Comparison of ENCODE assay signal across 8 cellular contexts in the genomic region with DNA sequence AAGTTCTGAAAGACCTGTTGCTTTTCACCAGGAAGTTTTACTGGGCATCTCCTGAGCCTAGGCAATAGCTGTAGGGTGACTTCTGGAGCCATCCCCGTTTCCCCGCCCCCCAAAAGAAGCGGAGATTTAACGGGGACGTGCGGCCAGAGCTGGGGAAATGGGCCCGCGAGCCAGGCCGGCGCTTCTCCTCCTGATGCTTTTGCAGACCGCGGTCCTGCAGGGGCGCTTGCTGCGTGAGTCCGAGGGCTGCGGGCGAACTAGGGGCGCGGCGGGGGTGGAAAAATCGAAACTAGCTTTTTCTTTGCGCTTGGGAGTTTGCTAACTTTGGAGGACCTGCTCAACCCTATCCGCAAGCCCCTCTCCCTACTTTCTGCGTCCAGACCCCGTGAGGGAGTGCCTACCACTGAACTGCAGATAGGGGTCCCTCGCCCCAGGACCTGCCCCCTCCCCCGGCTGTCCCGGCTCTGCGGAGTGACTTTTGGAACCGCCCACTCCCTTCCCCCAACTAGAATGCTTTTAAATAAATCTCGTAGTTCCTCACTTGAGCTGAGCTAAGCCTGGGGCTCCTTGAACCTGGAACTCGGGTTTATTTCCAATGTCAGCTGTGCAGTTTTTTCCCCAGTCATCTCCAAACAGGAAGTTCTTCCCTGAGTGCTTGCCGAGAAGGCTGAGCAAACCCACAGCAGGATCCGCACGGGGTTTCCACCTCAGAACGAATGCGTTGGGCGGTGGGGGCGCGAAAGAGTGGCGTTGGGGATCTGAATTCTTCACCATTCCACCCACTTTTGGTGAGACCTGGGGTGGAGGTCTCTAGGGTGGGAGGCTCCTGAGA. TPM values are rescaled to one million over a fixed set of nuclear protein-coding genes. Genes with fewer than 3 reads are reported as not detected.
A peak's percentile ranks its signal among the peaks of the same experiment; 100 is the strongest.
DNase-seq lines count a peak whose midpoint lies in the region; ATAC-seq lines count a peak whose summit lies in the region.

Gene HFE (plus strand): TSS at position 146 of the 832 bp plus-strand sequence. CDS start 12 bp downstream, at position 158.

- H3K4me3 Mint-ChIP-seq in activated T-helper 17 cell treated with anti-CD3 and anti-CD28 coated beads, Interleukin-2, amount 50 U/mL, for 72 hours, result peak within 1 kb of the TSS; percentile 78
- peak within 1 kb of the TSS; percentile 84 to 91 (median 88) for H3K4me3 Mint-ChIP-seq in naive thymus-derived CD4-positive, alpha-beta T cell

- H3K4me3 ChIP-seq in naive thymus-derived CD4-positive, alpha-beta T cell (ENCODE audit: low read length), result peak within 1 kb of the TSS; percentile 88
- peak within 1 kb of the TSS; percentile 71 for H3K4me3 ChIP-seq in urinary bladder (ENCODE audit: low read depth, low read length)

- no peaks in the 10 kb centered on the region for H3K27me3 Mint-ChIP-seq in activated T-helper 17 cell treated with anti-CD3 and anti-CD28 coated beads, Interleukin-2, amount 50 U/mL, for 72 hours
- peaks cover 0 to 5% (median 5%) of the 10 kb centered on the region in 5 donors for H3K27me3 Mint-ChIP-seq in naive thymus-derived CD4-positive, alpha-beta T cell

- in situ Hi-C loops in G401 (cut with HindIII; ENCODE audit: low sequenced_read_pairs), result no loop called here

- H3K27ac ChIP-seq in naive thymus-derived CD4-positive, alpha-beta T cell (ENCODE audit: low read depth, low read length), result peak within 1 kb of the TSS; percentile 72
- H3K27ac ChIP-seq in urinary bladder (ENCODE audit: low read depth), result peak within 1 kb of the TSS; percentile 96

- peaks cover 18 to 23% of the 10 kb centered on the region in 2 donors for H3K4me1 ChIP-seq in naive thymus-derived CD4-positive, alpha-beta T cell (ENCODE audit: control insufficient read depth in 2 of 2, insufficient read depth in 2 of 2, low read length in 2 of 2)
- no peaks in the 10 kb centered on the region for H3K4me1 ChIP-seq in urinary bladder (ENCODE audit: insufficient read depth)

- peak; percentile 59 for ATAC-seq in activated T-helper 17 cell treated with anti-CD3 and anti-CD28 coated beads, Interleukin-2, amount 50 U/mL, for 72 hours (replicated peaks)
- ATAC-seq in naive thymus-derived CD4-positive, alpha-beta T cell, result peak; percentile 41
- no peak for ATAC-seq in HG02642 (IDR thresholded peaks at IDR 0.05; ENCODE audit: poor library complexity, unreplicated experiment)

- peaks cover 15% of the 10 kb centered on the region for H3K4me1 Mint-ChIP-seq in activated T-helper 17 cell treated with anti-CD3 and anti-CD28 coated beads, Interleukin-2, amount 50 U/mL, for 72 hours
- peaks cover 31 to 51% (median 39%) of the 10 kb centered on the region in 7 donors for H3K4me1 Mint-ChIP-seq in naive thymus-derived CD4-positive, alpha-beta T cell

- H3K27ac Mint-ChIP-seq in activated T-helper 17 cell treated with anti-CD3 and anti-CD28 coated beads, Interleukin-2, amount 50 U/mL, for 72 hours, result peak within 1 kb of the TSS; percentile 38
- H3K27ac Mint-ChIP-seq in naive thymus-derived CD4-positive, alpha-beta T cell, result peak within 1 kb of the TSS; percentile 73 to 91 (median 84)

- WGBS in urinary bladder, result under 1% methylated on average over 41 of the region's 41 CpGs

- DNase-seq in G401 (ENCODE audit: low spot score), result peak; percentile 7
- DNase-seq in NCI-H146 (lab: John Stamatoyannopoulos, UW), result peak; percentile 47
- DNase-seq in fibroblast of peridontal ligament (ENCODE audit: extremely low read depth), result peak; percentile 72
- DNase-seq in naive thymus-derived CD4-positive, alpha-beta T cell, result peak in 8 of 9 donors; percentile 32 to 46 (median 38)
- no peak for DNase-seq in cortex of kidney (lab: John Stamatoyannopoulos, UW)

- H3K36me3 Mint-ChIP-seq in activated T-helper 17 cell treated with anti-CD3 and anti-CD28 coated beads, Interleukin-2, amount 50 U/mL, for 72 hours (ENCODE audit: low read depth), result no peaks in the 10 kb centered on the region
- H3K36me3 Mint-ChIP-seq in naive thymus-derived CD4-positive, alpha-beta T cell, result peaks cover 0 to 8% (median 0%) of the 10 kb centered on the region in 5 donors

- H3K27me3 ChIP-seq in naive thymus-derived CD4-positive, alpha-beta T cell (ENCODE audit: control insufficient read depth in 2 of 2, insufficient read depth in 2 of 2, low read length in 2 of 2), result no peaks in the 10 kb centered on the region

- H3K9me3 ChIP-seq in naive thymus-derived CD4-positive, alpha-beta T cell (ENCODE audit: control insufficient read depth in 2 of 3, low read length in 3 of 3), result no peaks in the 10 kb centered on the region

- CTCF ChIA-PET in naive thymus-derived CD4-positive, alpha-beta T cell (lab: Charles Lee), result interaction anchor here (1.6 to 5.0 kb wide), 5 partner anchors 10 to 28 kb away, joined by 4 to 63 read pairs (median 15); no protein-coding TSS in a partner anchor

- peaks cover 0 to 4% (median 0%) of the 10 kb centered on the region in 3 experiments for H3K36me3 ChIP-seq in naive thymus-derived CD4-positive, alpha-beta T cell (ENCODE audit: control insufficient read depth in 2 of 3, insufficient read depth in 3 of 3, low read length in 3 of 3)
- H3K36me3 ChIP-seq in urinary bladder (ENCODE audit: insufficient read depth), result no peaks in the 10 kb centered on the region

- intact Hi-C loops in naive thymus-derived CD4-positive, alpha-beta T cell (cut with micrococcal nuclease), result loop anchor here in 1 of 2 donors (1.0 kb wide), 1 partner anchor 10 kb away; no protein-coding TSS in a partner anchor

- POLR2A ChIA-PET in naive thymus-derived CD4-positive, alpha-beta T cell (lab: Charles Lee), result interaction anchor here (0.6 to 10.2 kb wide), 27 partner anchors 9 to 1750 kb away, joined by 3 to 254 read pairs (median 5); a partner anchor contains a TSS

- H3K9me3 Mint-ChIP-seq in activated T-helper 17 cell treated with anti-CD3 and anti-CD28 coated beads, Interleukin-2, amount 50 U/mL, for 72 hours, result no peaks in the 10 kb centered on the region
- peaks cover 0 to 2% (median 0%) of the 10 kb centered on the region in 11 donors for H3K9me3 Mint-ChIP-seq in naive thymus-derived CD4-positive, alpha-beta T cell

RNA-seq across cellular contexts. Expression of gene HFE, which starts in this region (rescaled TPM):
- total RNA-seq in G401 (2014; rRNA removed; shearing (Covaris generic)), result 2.3 and 8.0 TPM in 2 replicates
- total RNA-seq in activated T-helper 17 cell treated with anti-CD3 and anti-CD28 coated beads, Interleukin-2, amount 50 U/mL, for 72 hours, result 1 to 10 TPM; 1.7 to 2.1 TPM
- 1 to 10 TPM; 1.5 to 4.6 (median 2.5) TPM for total RNA-seq in naive thymus-derived CD4-positive, alpha-beta T cell
- under 1 TPM; 0.65 to 0.85 TPM for polyA plus RNA-seq in naive thymus-derived CD4-positive, alpha-beta T cell
- total RNA-seq in urinary bladder, result 7.3 TPM
- 9.4 TPM for polyA plus RNA-seq in urinary bladder
